ENCODE assay signal across 1 cellular context in the genomic region with DNA sequence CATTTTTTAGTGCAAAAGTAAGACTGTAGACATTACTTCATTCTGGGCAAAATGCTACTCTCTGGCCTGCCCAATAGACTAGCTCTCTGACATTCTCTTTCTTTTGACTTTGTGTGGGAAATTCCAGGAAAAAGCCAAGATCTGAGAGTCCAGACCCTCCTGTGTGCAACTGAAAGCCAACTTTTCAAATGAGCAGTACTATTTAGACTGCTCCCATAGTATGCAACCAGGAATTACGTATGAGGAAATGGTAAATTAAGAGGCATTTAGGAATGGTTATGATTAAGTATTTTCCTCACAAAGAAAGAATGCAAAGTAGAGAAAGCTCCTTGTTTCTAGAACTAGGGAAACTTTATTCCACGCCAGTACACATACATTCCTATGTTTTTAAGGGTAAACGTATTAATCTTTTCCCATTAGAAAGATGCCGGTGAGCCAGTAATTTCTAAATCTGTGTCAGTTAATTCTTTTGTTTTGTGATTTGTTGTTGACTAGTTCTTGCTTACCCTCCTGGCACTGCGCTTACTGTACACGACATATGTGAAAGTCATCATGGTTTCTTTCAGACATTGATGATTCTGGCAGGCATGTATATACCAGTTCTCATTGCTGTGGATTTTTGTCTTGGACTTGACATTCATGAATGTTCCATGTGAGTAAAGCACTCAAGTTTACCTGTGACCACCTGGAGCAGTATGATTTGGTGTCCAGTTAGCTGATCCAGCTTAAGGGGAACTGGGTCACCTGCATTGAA.
TF ChIP-seq lines count a peak whose summit lies in the region.

No MANE protein-coding gene starts in this region.

TF ChIP-seq in GM12878, 131 proteins besides CTCF, POLR2A, EP300 and RAD21 (continued from another document):
- no peak for TF ChIP-seq EED (IDR thresholded peaks at IDR 0.05; ENCODE audit: low read depth)
- TF ChIP-seq NFIC (IDR thresholded peaks at IDR 0.05; ENCODE audit: low read depth, low read length) = no peak
- no peak for TF ChIP-seq BACH1 (IDR thresholded peaks at IDR 0.05; ENCODE audit: borderline replicate concordance)
- no peak for TF ChIP-seq TAF1 (IDR thresholded peaks at IDR 0.05; ENCODE audit: borderline replicate concordance, low read depth, low read length)
- TF ChIP-seq ESRRA (IDR thresholded peaks at IDR 0.05; ENCODE audit: low read length) = no peak
- no peak for TF ChIP-seq CHD1 (IDR thresholded peaks at IDR 0.05; ENCODE audit: low read depth, low read length)
- TF ChIP-seq, protein P1, sequence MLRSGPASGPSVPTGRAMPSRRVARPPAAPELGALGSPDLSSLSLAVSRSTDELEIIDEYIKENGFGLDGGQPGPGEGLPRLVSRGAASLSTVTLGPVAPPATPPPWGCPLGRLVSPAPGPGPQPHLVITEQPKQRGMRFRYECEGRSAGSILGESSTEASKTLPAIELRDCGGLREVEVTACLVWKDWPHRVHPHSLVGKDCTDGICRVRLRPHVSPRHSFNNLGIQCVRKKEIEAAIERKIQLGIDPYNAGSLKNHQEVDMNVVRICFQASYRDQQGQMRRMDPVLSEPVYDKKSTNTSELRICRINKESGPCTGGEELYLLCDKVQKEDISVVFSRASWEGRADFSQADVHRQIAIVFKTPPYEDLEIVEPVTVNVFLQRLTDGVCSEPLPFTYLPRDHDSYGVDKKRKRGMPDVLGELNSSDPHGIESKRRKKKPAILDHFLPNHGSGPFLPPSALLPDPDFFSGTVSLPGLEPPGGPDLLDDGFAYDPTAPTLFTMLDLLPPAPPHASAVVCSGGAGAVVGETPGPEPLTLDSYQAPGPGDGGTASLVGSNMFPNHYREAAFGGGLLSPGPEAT (IDR thresholded peaks at IDR 0.05; ENCODE audit: low read depth) = no peak
- no peak for TF ChIP-seq ATF7 (IDR thresholded peaks at IDR 0.05; ENCODE audit: low read depth)
- TF ChIP-seq CBX3 (IDR thresholded peaks at IDR 0.05; ENCODE audit: borderline replicate concordance, low read depth) = no peak
- no peak for TF ChIP-seq POLR2AphosphoS2 (IDR thresholded peaks at IDR 0.05; ENCODE audit: low read depth, low read length)
- no peak for TF ChIP-seq SIX5 (IDR thresholded peaks at IDR 0.05; ENCODE audit: low read depth, low read length, severe bottlenecking)
- no peak for TF ChIP-seq TCF3 (IDR thresholded peaks at IDR 0.05; ENCODE audit: borderline replicate concordance, insufficient read depth, low read depth, low read length)
- no peak for TF ChIP-seq CREB1 (IDR thresholded peaks at IDR 0.05; ENCODE audit: low read depth)
